Comparison of ENCODE assay signal across 15 cellular contexts in the genomic region with DNA sequence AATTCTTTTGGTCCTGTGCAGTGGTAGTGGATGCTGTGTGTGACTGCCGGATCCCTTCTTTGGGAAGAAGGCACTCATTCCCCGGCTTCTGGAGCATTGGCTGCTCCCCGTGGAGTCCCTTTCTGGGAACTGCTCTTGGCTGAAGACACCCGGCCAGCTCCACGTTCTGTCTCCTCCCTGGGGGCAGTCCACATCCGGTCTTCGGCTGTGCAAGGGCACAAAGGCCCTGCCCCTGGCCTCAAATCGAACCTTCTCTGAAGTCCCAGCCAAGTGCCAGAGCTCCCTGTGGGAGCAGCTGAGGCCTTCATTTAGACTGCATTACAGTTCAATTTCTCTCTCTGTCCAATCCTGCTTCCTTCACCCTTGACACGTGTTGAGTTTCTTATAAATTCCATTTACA.
"Had no signal": no experiment of that assay in that cellular context is flagged by ENCODE, and none has a peak within 500 bp of the region (broad histone marks: within the 10 kb centered on the region; RNA-seq: fewer than 3 reads in every experiment).

No MANE protein-coding gene starts in this region.

- H3K27ac ChIP-seq: left lung, skin epidermis, transverse colon, vagina had no signal

- H3K9me3 ChIP-seq: left lung, transverse colon, vagina had no signal

- H3K4me1 ChIP-seq: left lung, transverse colon, vagina had no signal

- H3K4me3 ChIP-seq: left lung, skin epidermis, transverse colon, vagina had no signal

- DNase-seq: activated CD4-positive, alpha-beta memory T cell treated with anti-CD3 and anti-CD28 coated beads for 36 hours; activated CD4-positive, alpha-beta T cell treated with anti-CD3 and anti-CD28 coated beads for 48 hours; activated naive CD4-positive, alpha-beta T cell treated with Interleukin-2 at 50 U/mL for 16 hours; activated naive CD8-positive, alpha-beta T cell treated with anti-CD3 and anti-CD28 coated beads for 36 hours; activated T-cell treated with anti-CD3 and anti-CD28 coated beads, Interleukin-2, amount 50 U/mL, for 48 hours; amniotic stem cell; effector CD4-positive, alpha-beta T cell; left lung; naive B cell; stimulated activated CD4-positive, alpha-beta T cell treated with anti-CD3 and anti-CD28 coated beads, Interleukin-1b, Interleukin-23, amount 100 ng/mL, for 48 hours; stimulated activated naive CD8-positive, alpha-beta T cell treated with anti-CD3 and anti-CD28 coated beads, Interleukin-15, amount 100 ng/mL, for 72 hours; transverse colon had no signal

- H3K36me3 Mint-ChIP-seq: activated CD4-positive, alpha-beta memory T cell treated with anti-CD3 and anti-CD28 coated beads for 36 hours; activated naive CD8-positive, alpha-beta T cell treated with anti-CD3 and anti-CD28 coated beads for 36 hours had no signal

- H3K27ac Mint-ChIP-seq: activated CD4-positive, alpha-beta memory T cell treated with anti-CD3 and anti-CD28 coated beads for 36 hours; activated naive CD8-positive, alpha-beta T cell treated with anti-CD3 and anti-CD28 coated beads for 36 hours; dendritic cell treated with granulocyte-macrophage colony-stimulating factor and Interleukin-4, amounts not matched to agents 40 ng/mL and 50 ng/mL, for 4 days; naive B cell; stimulated activated naive CD8-positive, alpha-beta T cell treated with anti-CD3 and anti-CD28 coated beads, Interleukin-15, amount 100 ng/mL, for 72 hours had no signal

- H3K9me3 Mint-ChIP-seq: activated CD4-positive, alpha-beta memory T cell treated with anti-CD3 and anti-CD28 coated beads for 36 hours; dendritic cell treated with granulocyte-macrophage colony-stimulating factor and Interleukin-4, amounts not matched to agents 40 ng/mL and 50 ng/mL, for 4 days; stimulated activated naive CD8-positive, alpha-beta T cell treated with anti-CD3 and anti-CD28 coated beads, Interleukin-15, amount 100 ng/mL, for 72 hours had no signal

- H3K27me3 Mint-ChIP-seq: dendritic cell treated with granulocyte-macrophage colony-stimulating factor and Interleukin-4, amounts not matched to agents 40 ng/mL and 50 ng/mL, for 4 days; stimulated activated naive CD8-positive, alpha-beta T cell treated with anti-CD3 and anti-CD28 coated beads, Interleukin-15, amount 100 ng/mL, for 72 hours had no signal

- H3K4me3 Mint-ChIP-seq: activated CD4-positive, alpha-beta memory T cell treated with anti-CD3 and anti-CD28 coated beads for 36 hours; activated naive CD8-positive, alpha-beta T cell treated with anti-CD3 and anti-CD28 coated beads for 36 hours; dendritic cell treated with granulocyte-macrophage colony-stimulating factor and Interleukin-4, amounts not matched to agents 40 ng/mL and 50 ng/mL, for 4 days; naive B cell; stimulated activated naive CD8-positive, alpha-beta T cell treated with anti-CD3 and anti-CD28 coated beads, Interleukin-15, amount 100 ng/mL, for 72 hours had no signal

- H3K4me1 Mint-ChIP-seq: activated naive CD8-positive, alpha-beta T cell treated with anti-CD3 and anti-CD28 coated beads for 36 hours; stimulated activated naive CD8-positive, alpha-beta T cell treated with anti-CD3 and anti-CD28 coated beads, Interleukin-15, amount 100 ng/mL, for 72 hours had no signal

- ATAC-seq: left lung; stimulated activated naive CD8-positive, alpha-beta T cell treated with anti-CD3 and anti-CD28 coated beads, Interleukin-15, amount 100 ng/mL, for 72 hours had no signal

- H3K36me3 ChIP-seq: left lung, transverse colon, vagina had no signal

- H3K27me3 ChIP-seq: left lung, transverse colon, vagina had no signal
